1 cellular context compared by ENCODE assay signal in genomic region chr4:11647433-11647832, GRCh38.
TF ChIP-seq lines count a peak whose summit lies in the region.

No MANE protein-coding gene starts in this region.

TF ChIP-seq in HCT116, 20 proteins besides CTCF, POLR2A, EP300 and RAD21 (continued from another document):
- no peak for TF ChIP-seq ZBTB33 (IDR thresholded peaks at IDR 0.05; ENCODE audit: extremely low read depth, insufficient replicate concordance, low read length)
- TF ChIP-seq, protein P1, sequence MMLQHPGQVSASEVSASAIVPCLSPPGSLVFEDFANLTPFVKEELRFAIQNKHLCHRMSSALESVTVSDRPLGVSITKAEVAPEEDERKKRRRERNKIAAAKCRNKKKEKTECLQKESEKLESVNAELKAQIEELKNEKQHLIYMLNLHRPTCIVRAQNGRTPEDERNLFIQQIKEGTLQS (IDR thresholded peaks at IDR 0.05) = no peak
- no peak for TF ChIP-seq ZNF274 (IDR thresholded peaks at IDR 0.05; ENCODE audit: low read depth, low read length)
- no peak for TF ChIP-seq EGR1 (IDR thresholded peaks at IDR 0.05; ENCODE audit: low read depth)
- no peak for TF ChIP-seq EZH2phosphoT487 (IDR thresholded peaks at IDR 0.05; ENCODE audit: borderline replicate concordance)
- TF ChIP-seq SRF (IDR thresholded peaks at IDR 0.05; ENCODE audit: low read depth) = no peak
- TF ChIP-seq CBX3 (IDR thresholded peaks at IDR 0.05; ENCODE audit: low read depth) = no peak
- TF ChIP-seq CEBPB (IDR thresholded peaks at IDR 0.05; ENCODE audit: low read depth) = no peak
- TF ChIP-seq, protein P2, sequence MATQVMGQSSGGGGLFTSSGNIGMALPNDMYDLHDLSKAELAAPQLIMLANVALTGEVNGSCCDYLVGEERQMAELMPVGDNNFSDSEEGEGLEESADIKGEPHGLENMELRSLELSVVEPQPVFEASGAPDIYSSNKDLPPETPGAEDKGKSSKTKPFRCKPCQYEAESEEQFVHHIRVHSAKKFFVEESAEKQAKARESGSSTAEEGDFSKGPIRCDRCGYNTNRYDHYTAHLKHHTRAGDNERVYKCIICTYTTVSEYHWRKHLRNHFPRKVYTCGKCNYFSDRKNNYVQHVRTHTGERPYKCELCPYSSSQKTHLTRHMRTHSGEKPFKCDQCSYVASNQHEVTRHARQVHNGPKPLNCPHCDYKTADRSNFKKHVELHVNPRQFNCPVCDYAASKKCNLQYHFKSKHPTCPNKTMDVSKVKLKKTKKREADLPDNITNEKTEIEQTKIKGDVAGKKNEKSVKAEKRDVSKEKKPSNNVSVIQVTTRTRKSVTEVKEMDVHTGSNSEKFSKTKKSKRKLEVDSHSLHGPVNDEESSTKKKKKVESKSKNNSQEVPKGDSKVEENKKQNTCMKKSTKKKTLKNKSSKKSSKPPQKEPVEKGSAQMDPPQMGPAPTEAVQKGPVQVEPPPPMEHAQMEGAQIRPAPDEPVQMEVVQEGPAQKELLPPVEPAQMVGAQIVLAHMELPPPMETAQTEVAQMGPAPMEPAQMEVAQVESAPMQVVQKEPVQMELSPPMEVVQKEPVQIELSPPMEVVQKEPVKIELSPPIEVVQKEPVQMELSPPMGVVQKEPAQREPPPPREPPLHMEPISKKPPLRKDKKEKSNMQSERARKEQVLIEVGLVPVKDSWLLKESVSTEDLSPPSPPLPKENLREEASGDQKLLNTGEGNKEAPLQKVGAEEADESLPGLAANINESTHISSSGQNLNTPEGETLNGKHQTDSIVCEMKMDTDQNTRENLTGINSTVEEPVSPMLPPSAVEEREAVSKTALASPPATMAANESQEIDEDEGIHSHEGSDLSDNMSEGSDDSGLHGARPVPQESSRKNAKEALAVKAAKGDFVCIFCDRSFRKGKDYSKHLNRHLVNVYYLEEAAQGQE (IDR thresholded peaks at IDR 0.05; ENCODE audit: low read depth) = no peak
- TF ChIP-seq EZH2 (IDR thresholded peaks at IDR 0.05) = no peak
- TF ChIP-seq MAX (IDR thresholded peaks at IDR 0.05) = no peak
- TF ChIP-seq FOSL1 (IDR thresholded peaks at IDR 0.05; ENCODE audit: low read depth) = no peak
